Comparison of ENCODE assay signal across 23 cellular contexts in genomic region chr11:115129771-115130306, GRCh38.
DNase-seq lines count a peak whose midpoint lies in the region; ATAC-seq, FAIRE-seq and TF ChIP-seq lines count a peak whose summit lies in the region.
"Had no signal": no experiment of that assay in that cellular context is flagged by ENCODE, and none has a peak within 500 bp of the region (broad histone marks: within the 10 kb centered on the region; RNA-seq: fewer than 3 reads in every experiment).

No MANE protein-coding gene starts in this region.

- 2% methylated on average over 11 of the region's 11 CpGs for WGBS in K562 (ENCODE audit: insufficient coverage, low coverage, missing lambda C conversion rate)

- no peak for TF ChIP-seq CTCF in K562 (IDR thresholded peaks at IDR 0.05 in 2 of 3, conservative IDR thresholded peaks at IDR 0.05 in 1 of 3; ENCODE audit: insufficient read depth in 2 of 3, low read depth in 1 of 3, low read length in 3 of 3)
- TF ChIP-seq CTCF in neural crest cell (conservative IDR thresholded peaks at IDR 0.05): no peak

- no TSS peak for BruUV-seq in K562 (replicated peaks; lab: Mats Ljungman, UMichigan)

- in situ Hi-C loops in K562 (cut with MboI): no loop called here

- intact Hi-C loops in K562 (cut with micrococcal nuclease): loop anchor here (10.0 kb wide), 1 partner anchor 355 kb away; no protein-coding TSS in a partner anchor

- peak overlapping the region; percentile 47 for H3K4me3 Mint-ChIP-seq in neural crest cell
- H3K4me3 Mint-ChIP-seq: CD8-positive, alpha-beta T cell had no signal

- no peak overlapping the region for H2AFZ ChIP-seq in K562 (ENCODE audit: low read depth, low read length)

- peaks cover 87% of the 10 kb centered on the region for H3K27me3 Mint-ChIP-seq in neural crest cell (ENCODE audit: low read depth)

- no peaks in the 10 kb centered on the region; the same call in 1 of the 2 replicates for H4K20me1 ChIP-seq in K562 (replicated peaks; ENCODE audit: control insufficient read depth, insufficient read depth, low read length)

- no peak overlapping the region for H3K27ac Mint-ChIP-seq in neural crest cell (ENCODE audit: unreplicated experiment)
- H3K27ac Mint-ChIP-seq: CD8-positive, alpha-beta T cell had no signal

- no peak overlapping the region for H3K4me2 ChIP-seq in K562 (ENCODE audit: insufficient read depth, low read length)

- ATAC-seq in K562 (no peak), GM19328 (IDR thresholded peaks at IDR 0.05; ENCODE audit: unreplicated experiment) (no peak), HG03442 (IDR thresholded peaks at IDR 0.05; ENCODE audit: unreplicated experiment) (no peak)
- ATAC-seq: CD8-positive, alpha-beta T cell; HCT116; HepG2 had no signal

- TF ChIP-seq POLR2A in GM12891 (IDR thresholded peaks at IDR 0.05; ENCODE audit: low read depth, low read length) (no peak), K562 (conservative IDR thresholded peaks at IDR 0.05) (no peak)

- CTCF ChIA-PET in K562 (lab: Yijun Ruan, JAX; ENCODE audit: low intra/inter-chr PET ratio): no interaction called here

- no peak for TF ChIP-seq RAD21 in K562 (CRISPR knock-in tag; conservative IDR thresholded peaks at IDR 0.05 in 1 of 2, IDR thresholded peaks at IDR 0.05 in 1 of 2)

- H3K4me1 ChIP-seq in K562 (replicated peaks in 1 of 2; ENCODE audit: control insufficient read depth in 2 of 2, insufficient read depth in 2 of 2, low read length in 2 of 2): no peaks in the 10 kb centered on the region
- H3K4me1 ChIP-seq: Caco-2, Peyer's patch had no signal

- H3K4me3 ChIP-seq in K562: no peak overlapping the region
- H3K4me3 ChIP-seq: Peyer's patch had no signal

- H3K36me3 Mint-ChIP-seq in neural crest cell (ENCODE audit: low read depth): peaks cover 2% of the 10 kb centered on the region
- H3K36me3 Mint-ChIP-seq: CD8-positive, alpha-beta T cell had no signal

- H3K9me3 ChIP-seq in K562 (replicated peaks; ENCODE audit: control insufficient read depth, insufficient read depth, low read depth, low read length): no peaks in the 10 kb centered on the region
- H3K9me3 ChIP-seq: Caco-2, Peyer's patch had no signal

- no peaks in the 10 kb centered on the region for H3K9me1 ChIP-seq in K562 (ENCODE audit: control insufficient read depth, insufficient read depth, low read length)

- no peak overlapping the region for H3K27ac ChIP-seq in K562 (ENCODE audit: extremely low read depth, low read depth, low read length)
- H3K27ac ChIP-seq: C4-2B, Peyer's patch had no signal

- POLR2A ChIA-PET in K562 (lab: Yijun Ruan, JAX): no interaction called here

- FAIRE-seq in GM12891 (lab: Jason Lieb, UNC) (no peak), K562 (lab: Jason Lieb, UNC) (no peak)
- FAIRE-seq: A204.1, G401.6, H1, HepG2 had no signal

- H3K36me3 ChIP-seq in K562 (ENCODE audit: control insufficient read depth, insufficient read depth, low read length): no peaks in the 10 kb centered on the region
- H3K36me3 ChIP-seq: Peyer's patch had no signal

- TF ChIP-seq EP300 in K562 (IDR thresholded peaks at IDR 0.05; ENCODE audit: low read length): no peak

- H3K27me3 ChIP-seq in K562 (ENCODE audit: control insufficient read depth in 2 of 2, insufficient read depth in 2 of 2, low read length in 2 of 2): no peaks in the 10 kb centered on the region
- H3K27me3 ChIP-seq: Peyer's patch had no signal

- H3K79me2 ChIP-seq in K562 (ENCODE audit: control insufficient read depth, insufficient read depth, low read length): no peaks in the 10 kb centered on the region

- no peak overlapping the region for H3K9ac ChIP-seq in K562 (ENCODE audit: insufficient read depth in 1 of 2, low read depth in 2 of 2, low read length in 2 of 2)

- DNase-seq in GM12891 (ENCODE audit: insufficient read length, low spot score) (no peak), K562 (ENCODE audit: extremely low read depth in 1 of 4, low spot score in 3 of 4) (no peak), neural crest cell (ENCODE audit: low read depth, low spot score) (no peak), NCI-H1417 (lab: John Stamatoyannopoulos, UW) (no peak), MV-4-11 (lab: John Stamatoyannopoulos, UW) (no peak)
- DNase-seq: Caco-2; CD8-positive, alpha-beta T cell; Kasumi-1; NCI-H1105; NCI-H2029; NCI-H2227 treated with DMSO at 0.1 percent for 48 hours; NCI-H526 treated with DMSO at 0.1 percent for 48 hours; OCI-M1; SIG-M5 had no signal

- peaks cover 15% of the 10 kb centered on the region for H3K4me1 Mint-ChIP-seq in neural crest cell

- peaks cover 3% of the 10 kb centered on the region for H3K9me3 Mint-ChIP-seq in neural crest cell
- H3K9me3 Mint-ChIP-seq: CD8-positive, alpha-beta T cell had no signal

TF ChIP-seq in GM12891, 5 proteins besides CTCF, POLR2A, EP300 and RAD21:
- TF ChIP-seq TAF1 (IDR thresholded peaks at IDR 0.05; ENCODE audit: low read depth, low read length) (no peak), SPI1 (IDR thresholded peaks at IDR 0.05; ENCODE audit: low read depth, low read length) (peak; percentile 46), PAX5 (IDR thresholded peaks at IDR 0.05; ENCODE audit: insufficient read depth, low read length, severe bottlenecking) (no peak), POLR2AphosphoS5 (IDR thresholded peaks at IDR 0.05; ENCODE audit: low read depth, low read length) (no peak), POU2F2 (IDR thresholded peaks at IDR 0.05; ENCODE audit: low read depth, low read length) (no peak)

TF ChIP-seq in K562, 482 proteins besides CTCF, POLR2A, EP300 and RAD21:
- TF ChIP-seq NFE2L1 (tag; IDR thresholded peaks at IDR 0.05; ENCODE audit: borderline replicate concordance, low read depth) (no peak), SPI1 (IDR thresholded peaks at IDR 0.05; ENCODE audit: borderline replicate concordance, low read depth, low read length) (0 out of 2 replicates have a peak, but pooled peaks have one; percentile 7)
